In the genomic region with DNA sequence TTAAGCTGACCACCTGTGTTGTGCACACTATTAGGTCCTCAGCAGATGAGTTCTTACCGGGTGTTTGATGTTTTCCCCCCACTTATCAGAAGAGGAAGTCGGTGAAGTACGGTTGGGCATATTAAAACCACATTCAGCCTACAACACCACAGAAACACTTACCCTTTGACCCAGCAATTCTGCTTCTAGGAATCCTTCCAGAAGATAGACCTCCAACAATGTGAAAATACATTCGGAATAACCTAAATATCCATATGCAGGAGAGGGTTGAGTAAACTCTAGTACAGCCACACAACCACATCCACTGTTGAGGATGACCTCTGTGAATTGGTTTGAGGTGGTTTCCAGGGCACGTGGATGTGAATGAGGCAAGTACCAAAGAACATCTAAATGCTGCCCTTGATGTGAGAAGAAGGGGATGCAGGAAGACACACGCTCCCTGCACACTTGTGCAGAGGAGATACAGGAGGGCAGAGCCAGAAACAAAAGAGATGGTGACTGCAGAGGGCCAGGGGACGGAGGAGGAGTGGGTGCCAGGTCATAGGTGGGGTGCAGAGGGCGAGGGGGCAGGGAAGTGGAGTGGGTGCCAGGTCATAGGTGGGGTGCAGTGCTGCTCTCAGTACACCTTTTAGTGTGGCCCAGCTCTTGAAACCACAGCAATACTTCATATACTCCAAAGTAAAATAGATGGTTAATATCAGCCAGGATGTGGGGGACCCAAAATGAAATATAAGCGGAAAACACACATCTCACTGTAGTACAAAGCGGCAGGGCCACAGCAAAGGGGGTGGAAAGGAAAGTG, we compare ENCODE assay signal across 13 cellular contexts. TPM values are rescaled to one million over a fixed set of nuclear protein-coding genes. Genes with fewer than 3 reads are reported as not detected.
A peak's percentile ranks its signal among the peaks of the same experiment; 100 is the strongest.
DNase-seq lines count a peak whose midpoint lies in the region; ATAC-seq and TF ChIP-seq lines count a peak whose summit lies in the region.
"Had no signal": no experiment of that assay in that cellular context is flagged by ENCODE, and none has a peak within 500 bp of the region (broad histone marks: within the 10 kb centered on the region; RNA-seq: fewer than 3 reads in every experiment).

No MANE protein-coding gene starts in this region.

- H3K9me3 ChIP-seq in A673 (ENCODE audit: low read depth, low read length, poor library complexity, severe bottlenecking), result no peaks in the 10 kb centered on the region
- H3K9me3 ChIP-seq: pancreas, spleen, tibial nerve had no signal

- intact Hi-C loops in activated CD4-positive, alpha-beta T cell treated with anti-CD3 and anti-CD28 coated beads, Interleukin-2, amount 10 ng/mL, durations not matched to agents 24 days and 14 days (cut with micrococcal nuclease), result loop anchor here (10.0 kb wide), 2 partner anchors 198 to 282 kb away; a partner anchor contains a TSS
- intact Hi-C loops in A673 (cut with micrococcal nuclease; ENCODE audit: unreplicated experiment), result no loop called here

- POLR2A ChIA-PET in activated naive CD8-positive, alpha-beta T cell treated with anti-CD3 and anti-CD28 coated beads, Interleukin-2, amount 10 ng/mL, durations not matched to agents 7 days and 5 days (lab: Charles Lee), result interaction anchor here (1.7 kb wide), 1 partner anchor 10 kb away, joined by 4 read pairs; no protein-coding TSS in a partner anchor
- POLR2A ChIA-PET in A673 (lab: Charles Lee; ENCODE audit: low non-redundant PET), result no interaction called here

- H3K27me3 Mint-ChIP-seq in activated CD4-positive, alpha-beta T cell treated with anti-CD3 and anti-CD28 coated beads, Interleukin-2, amount 10 ng/mL, durations not matched to agents 24 days and 14 days, result no peaks in the 10 kb centered on the region
- no peaks in the 10 kb centered on the region for H3K27me3 Mint-ChIP-seq in activated naive CD8-positive, alpha-beta T cell treated with anti-CD3 and anti-CD28 coated beads, Interleukin-2, amount 10 ng/mL, durations not matched to agents 7 days and 5 days
- no peaks in the 10 kb centered on the region for H3K27me3 Mint-ChIP-seq in stimulated activated memory B cell treated with anti-CD40 and anti-IgM and Interleukin-4, amounts not matched to agents 10 μg/mL and 1 μg/mL and 100 μg/mL, for 72 hours

- ATAC-seq in activated naive CD8-positive, alpha-beta T cell treated with anti-CD3 and anti-CD28 coated beads, Interleukin-2, amount 10 ng/mL, durations not matched to agents 7 days and 5 days (ENCODE audit: low read depth), result peak; percentile 72
- peak; percentile 60 for ATAC-seq in stimulated activated memory B cell treated with anti-CD40 and anti-IgM and Interleukin-4, amounts not matched to agents 10 μg/mL and 1 μg/mL and 100 μg/mL, for 72 hours
- ATAC-seq: pancreas, SK-N-SH treated with all-trans-retinoic acid at 6 μM for 48 hours had no signal

- no peak overlapping the region for H3K27ac ChIP-seq in A673 (ENCODE audit: low read depth, low read length, poor library complexity, severe bottlenecking)
- H3K27ac ChIP-seq: pancreas, tibial nerve had no signal

- peaks cover 8% of the 10 kb centered on the region for H3K36me3 Mint-ChIP-seq in activated CD4-positive, alpha-beta T cell treated with anti-CD3 and anti-CD28 coated beads, Interleukin-2, amount 10 ng/mL, durations not matched to agents 24 days and 14 days (ENCODE audit: low read depth)
- H3K36me3 Mint-ChIP-seq in activated naive CD8-positive, alpha-beta T cell treated with anti-CD3 and anti-CD28 coated beads, Interleukin-2, amount 10 ng/mL, durations not matched to agents 7 days and 5 days, result peaks cover 17% of the 10 kb centered on the region
- peaks cover 24% of the 10 kb centered on the region for H3K36me3 Mint-ChIP-seq in stimulated activated memory B cell treated with anti-CD40 and anti-IgM and Interleukin-4, amounts not matched to agents 10 μg/mL and 1 μg/mL and 100 μg/mL, for 72 hours

- H3K27me3 ChIP-seq in A673 (replicated peaks; ENCODE audit: insufficient read depth, low read depth, low read length, poor library complexity), result no peaks in the 10 kb centered on the region
- H3K27me3 ChIP-seq: pancreas, spleen, tibial nerve had no signal

- TF ChIP-seq CTCF in A673 (conservative IDR thresholded peaks at IDR 0.05; ENCODE audit: low read depth, low read length), result no peak

- H3K27ac Mint-ChIP-seq in activated CD4-positive, alpha-beta T cell treated with anti-CD3 and anti-CD28 coated beads, Interleukin-2, amount 10 ng/mL, durations not matched to agents 24 days and 14 days, result peak overlapping the region; percentile 13
- H3K27ac Mint-ChIP-seq in activated naive CD8-positive, alpha-beta T cell treated with anti-CD3 and anti-CD28 coated beads, Interleukin-2, amount 10 ng/mL, durations not matched to agents 7 days and 5 days, result peak overlapping the region; percentile 86
- H3K27ac Mint-ChIP-seq in stimulated activated memory B cell treated with anti-CD40 and anti-IgM and Interleukin-4, amounts not matched to agents 10 μg/mL and 1 μg/mL and 100 μg/mL, for 72 hours, result no peak overlapping the region

- H3K36me3 ChIP-seq in A673 (ENCODE audit: insufficient read depth, low read length, poor library complexity, severe bottlenecking), result no peaks in the 10 kb centered on the region
- H3K36me3 ChIP-seq: pancreas, spleen, tibial nerve had no signal

- H3K9me3 Mint-ChIP-seq in activated CD4-positive, alpha-beta T cell treated with anti-CD3 and anti-CD28 coated beads, Interleukin-2, amount 10 ng/mL, durations not matched to agents 24 days and 14 days, result no peaks in the 10 kb centered on the region
- no peaks in the 10 kb centered on the region for H3K9me3 Mint-ChIP-seq in activated naive CD8-positive, alpha-beta T cell treated with anti-CD3 and anti-CD28 coated beads, Interleukin-2, amount 10 ng/mL, durations not matched to agents 7 days and 5 days
- no peaks in the 10 kb centered on the region for H3K9me3 Mint-ChIP-seq in stimulated activated memory B cell treated with anti-CD40 and anti-IgM and Interleukin-4, amounts not matched to agents 10 μg/mL and 1 μg/mL and 100 μg/mL, for 72 hours

- CTCF ChIA-PET in A673 (lab: Charles Lee), result no interaction called here

- peaks cover 64% of the 10 kb centered on the region for H3K4me1 Mint-ChIP-seq in activated CD4-positive, alpha-beta T cell treated with anti-CD3 and anti-CD28 coated beads, Interleukin-2, amount 10 ng/mL, durations not matched to agents 24 days and 14 days
- H3K4me1 Mint-ChIP-seq in activated naive CD8-positive, alpha-beta T cell treated with anti-CD3 and anti-CD28 coated beads, Interleukin-2, amount 10 ng/mL, durations not matched to agents 7 days and 5 days, result peaks cover 80% of the 10 kb centered on the region
- peaks cover 45% of the 10 kb centered on the region for H3K4me1 Mint-ChIP-seq in stimulated activated memory B cell treated with anti-CD40 and anti-IgM and Interleukin-4, amounts not matched to agents 10 μg/mL and 1 μg/mL and 100 μg/mL, for 72 hours

- H3K4me3 ChIP-seq in A673 (ENCODE audit: low read depth, low read length, poor library complexity, severe bottlenecking), result no peak overlapping the region
- H3K4me3 ChIP-seq: pancreas, tibial nerve had no signal

- BruUV-seq in A673 (replicated peaks; lab: Mats Ljungman, UMichigan), result no TSS peak

- peaks cover 14% of the 10 kb centered on the region for H3K4me1 ChIP-seq in A673 (ENCODE audit: insufficient read depth, low read length, poor library complexity, severe bottlenecking)
- H3K4me1 ChIP-seq: pancreas had no signal

- H3K4me3 Mint-ChIP-seq in activated CD4-positive, alpha-beta T cell treated with anti-CD3 and anti-CD28 coated beads, Interleukin-2, amount 10 ng/mL, durations not matched to agents 24 days and 14 days, result peak overlapping the region; percentile 66
- H3K4me3 Mint-ChIP-seq in activated naive CD8-positive, alpha-beta T cell treated with anti-CD3 and anti-CD28 coated beads, Interleukin-2, amount 10 ng/mL, durations not matched to agents 7 days and 5 days, result peak overlapping the region; percentile 80
- no peak overlapping the region for H3K4me3 Mint-ChIP-seq in stimulated activated memory B cell treated with anti-CD40 and anti-IgM and Interleukin-4, amounts not matched to agents 10 μg/mL and 1 μg/mL and 100 μg/mL, for 72 hours

- peak; percentile 76 for DNase-seq in activated CD4-positive, alpha-beta T cell treated with anti-CD3 and anti-CD28 coated beads, Interleukin-2, amount 10 ng/mL, durations not matched to agents 24 days and 14 days
- DNase-seq in activated CD4-positive, alpha-beta T cell treated with anti-CD3 and anti-CD28 coated beads for 48 hours, result no peak
- DNase-seq in NOMO-1 treated with dmso at 0.1 percent for 144 hours (lab: John Stamatoyannopoulos, UW; ENCODE audit: unreplicated experiment) (peak; percentile 33), SKM-1 (lab: John Stamatoyannopoulos, UW; ENCODE audit: unreplicated experiment) (no peak), A673 (ENCODE audit: low spot score) (no peak)
- DNase-seq in activated naive CD8-positive, alpha-beta T cell treated with anti-CD3 and anti-CD28 coated beads, Interleukin-2, amount 10 ng/mL, durations not matched to agents 7 days and 5 days, result no peak
- no peak for DNase-seq in activated CD8-positive, alpha-beta memory T cell treated with anti-CD3 and anti-CD28 coated beads, Interleukin-2, amount 50 U/mL, for 48 hours
- DNase-seq: amniotic stem cell, pancreas, spleen had no signal

RNA-seq across cellular contexts. Expression of a gene that starts 12.8 kb away (rescaled TPM):
- total RNA-seq in activated CD4-positive, alpha-beta T cell treated with anti-CD3 and anti-CD28 coated beads, Interleukin-2, amount 10 ng/mL, durations not matched to agents 24 days and 14 days, result 21.8 and 24.6 TPM in 2 replicates
- 10 to 100 TPM; 48.3 to 48.4 TPM for total RNA-seq in activated naive CD8-positive, alpha-beta T cell treated with anti-CD3 and anti-CD28 coated beads, Interleukin-2, amount 10 ng/mL, durations not matched to agents 7 days and 5 days
- total RNA-seq in A673 (2021), result 22.6 and 31.9 TPM in 2 replicates

Comparison
In these comparisons a context has a peak if more than half of its experiments do, and no peak if none do; other contexts are left out.
1. DNase-seq: peak in activated CD4-positive, alpha-beta T cell treated with anti-CD3 and anti-CD28 coated beads, Interleukin-2, amount 10 ng/mL, durations not matched to agents 24 days and 14 days (single experiment) and NOMO-1 treated with dmso at 0.1 percent for 144 hours (single experiment); none in activated CD4-positive, alpha-beta T cell treated with anti-CD3 and anti-CD28 coated beads for 48 hours (single experiment), activated naive CD8-positive, alpha-beta T cell treated with anti-CD3 and anti-CD28 coated beads, Interleukin-2, amount 10 ng/mL, durations not matched to agents 7 days and 5 days (single experiment), SKM-1 (single experiment), A673 (single experiment) and activated CD8-positive, alpha-beta memory T cell treated with anti-CD3 and anti-CD28 coated beads, Interleukin-2, amount 50 U/mL, for 48 hours (single experiment).